In genomic region chr13:100581504-100581903, GRCh38 we compare ENCODE assay signal across 21 cellular contexts. TPM values are rescaled to one million over a fixed set of nuclear protein-coding genes. Genes with fewer than 3 reads are reported as not detected.
DNase-seq lines count a peak whose midpoint lies in the region; ATAC-seq and TF ChIP-seq lines count a peak whose summit lies in the region.
"Had no signal": no experiment of that assay in that cellular context is flagged by ENCODE, and none has a peak within 500 bp of the region (broad histone marks: within the 10 kb centered on the region; RNA-seq: fewer than 3 reads in every experiment).

No MANE protein-coding gene starts in this region.

- DNase-seq in activated CD4-positive, alpha-beta T cell treated with anti-CD3 and anti-CD28 coated beads for 36 hours = no peak
- DNase-seq in activated CD4-positive, alpha-beta T cell treated with anti-CD3 and anti-CD28 coated beads, Interleukin-2, amount 50 U/mL, for 4 hours = no peak
- no peak for DNase-seq in activated naive CD8-positive, alpha-beta T cell treated with anti-CD3 and anti-CD28 coated beads, Interleukin-2, amount 50 U/mL, for 24 hours
- no peak for DNase-seq in natural killer cell treated with Interleukin-12 subunit alpha and Interleukin-12 subunit beta and Interleukin-15 and Interleukin-18, amount 100 ng/mL, for 72 hours (ENCODE audit: low spot score)
- DNase-seq in GM13977 (ENCODE audit: low spot score) = no peak
- DNase-seq: Calu3; CD8-positive, alpha-beta memory T cell; DMS53; GDM1; GOT3; HCEC 1CT; MM.1S; NCI-H1048; NCI-H1417 treated with DMSO at 0.1 percent for 48 hours; NCI-H187; NCI-H446; NCI-H526 had no signal

- no peaks in the 10 kb centered on the region for H3K9me3 Mint-ChIP-seq in activated CD4-positive, alpha-beta T cell treated with anti-CD3 and anti-CD28 coated beads for 36 hours (ENCODE audit: low read depth)
- H3K9me3 Mint-ChIP-seq in activated naive CD8-positive, alpha-beta T cell (ENCODE audit: low read depth) = no peaks in the 10 kb centered on the region
- H3K9me3 Mint-ChIP-seq in activated naive CD8-positive, alpha-beta T cell treated with anti-CD3 and anti-CD28 coated beads, Interleukin-2, amount 50 U/mL, for 24 hours = no peaks in the 10 kb centered on the region
- H3K9me3 Mint-ChIP-seq in activated T-helper 17 cell treated with anti-CD3 and anti-CD28 coated beads, Interleukin-2, amount 50 U/mL, for 72 hours = peaks cover 4% of the 10 kb centered on the region
- H3K9me3 Mint-ChIP-seq in natural killer cell treated with Interleukin-12 subunit alpha and Interleukin-12 subunit beta and Interleukin-15 and Interleukin-18, amount 100 ng/mL, for 72 hours = no peaks in the 10 kb centered on the region
- H3K9me3 Mint-ChIP-seq: CD8-positive, alpha-beta memory T cell had no signal

- in situ Hi-C loops in GM13977 (cut with MboI; ENCODE audit: low pct_unique_long_range_greater_than_20kb, low sequenced_read_pairs, unreplicated experiment) = loop anchor here (25.0 kb wide), 1 partner anchor 531 kb away; no protein-coding TSS in a partner anchor

- no peak overlapping the region for H3K27ac Mint-ChIP-seq in activated CD4-positive, alpha-beta T cell treated with anti-CD3 and anti-CD28 coated beads for 36 hours
- peak overlapping the region; percentile 30 for H3K27ac Mint-ChIP-seq in activated naive CD8-positive, alpha-beta T cell
- no peak overlapping the region for H3K27ac Mint-ChIP-seq in activated naive CD8-positive, alpha-beta T cell treated with anti-CD3 and anti-CD28 coated beads, Interleukin-2, amount 50 U/mL, for 24 hours
- peak overlapping the region; percentile 34 for H3K27ac Mint-ChIP-seq in activated T-helper 17 cell treated with anti-CD3 and anti-CD28 coated beads, Interleukin-2, amount 50 U/mL, for 72 hours
- peak overlapping the region in 1 of 2 donors; percentile 68 for H3K27ac Mint-ChIP-seq in natural killer cell treated with Interleukin-12 subunit alpha and Interleukin-12 subunit beta and Interleukin-15 and Interleukin-18, amount 100 ng/mL, for 72 hours

- POLR2A ChIA-PET in activated CD4-positive, alpha-beta T cell treated with anti-CD3 and anti-CD28 coated beads for 36 hours (lab: Charles Lee) = no interaction called here

- peak; percentile 60 for ATAC-seq in activated CD4-positive, alpha-beta T cell treated with anti-CD3 and anti-CD28 coated beads for 36 hours
- ATAC-seq in activated naive CD8-positive, alpha-beta T cell treated with anti-CD3 and anti-CD28 coated beads, Interleukin-2, amount 50 U/mL, for 24 hours = no peak
- peak; percentile 75 for ATAC-seq in activated T-helper 17 cell treated with anti-CD3 and anti-CD28 coated beads, Interleukin-2, amount 50 U/mL, for 72 hours (replicated peaks)
- ATAC-seq in natural killer cell treated with Interleukin-12 subunit alpha and Interleukin-12 subunit beta and Interleukin-15 and Interleukin-18, amount 100 ng/mL, for 72 hours = peak; percentile 48 to 60
- ATAC-seq in HG02840 (IDR thresholded peaks at IDR 0.05; ENCODE audit: low FRiP score, unreplicated experiment) = no peak
- ATAC-seq: HepG2 had no signal

- H3K4me3 Mint-ChIP-seq in activated CD4-positive, alpha-beta T cell treated with anti-CD3 and anti-CD28 coated beads for 36 hours = no peak overlapping the region
- no peak overlapping the region for H3K4me3 Mint-ChIP-seq in activated naive CD8-positive, alpha-beta T cell
- no peak overlapping the region for H3K4me3 Mint-ChIP-seq in activated naive CD8-positive, alpha-beta T cell treated with anti-CD3 and anti-CD28 coated beads, Interleukin-2, amount 50 U/mL, for 24 hours
- H3K4me3 Mint-ChIP-seq in activated T-helper 17 cell treated with anti-CD3 and anti-CD28 coated beads, Interleukin-2, amount 50 U/mL, for 72 hours = peak overlapping the region; percentile 11
- H3K4me3 Mint-ChIP-seq in natural killer cell treated with Interleukin-12 subunit alpha and Interleukin-12 subunit beta and Interleukin-15 and Interleukin-18, amount 100 ng/mL, for 72 hours = peak overlapping the region; percentile 50
- H3K4me3 Mint-ChIP-seq: CD8-positive, alpha-beta memory T cell had no signal

- intact Hi-C loops in activated CD4-positive, alpha-beta T cell treated with anti-CD3 and anti-CD28 coated beads for 36 hours (cut with DNase I, micrococcal nuclease) = no loop called here

- TF ChIP-seq CTCF in GM13977 (IDR thresholded peaks at IDR 0.05; ENCODE audit: extremely low read depth, insufficient read depth, missing control alignments) = no peak

- peaks cover 9% of the 10 kb centered on the region for H3K36me3 Mint-ChIP-seq in activated CD4-positive, alpha-beta T cell treated with anti-CD3 and anti-CD28 coated beads for 36 hours (ENCODE audit: low read depth)
- peaks cover under 1% of the 10 kb centered on the region for H3K36me3 Mint-ChIP-seq in activated naive CD8-positive, alpha-beta T cell
- peaks cover 2% of the 10 kb centered on the region for H3K36me3 Mint-ChIP-seq in activated naive CD8-positive, alpha-beta T cell treated with anti-CD3 and anti-CD28 coated beads, Interleukin-2, amount 50 U/mL, for 24 hours (ENCODE audit: low read depth)
- H3K36me3 Mint-ChIP-seq in activated T-helper 17 cell treated with anti-CD3 and anti-CD28 coated beads, Interleukin-2, amount 50 U/mL, for 72 hours (ENCODE audit: low read depth) = peaks cover 4% of the 10 kb centered on the region
- peaks cover 10% of the 10 kb centered on the region for H3K36me3 Mint-ChIP-seq in natural killer cell treated with Interleukin-12 subunit alpha and Interleukin-12 subunit beta and Interleukin-15 and Interleukin-18, amount 100 ng/mL, for 72 hours

- CTCF ChIA-PET in activated CD4-positive, alpha-beta T cell treated with anti-CD3 and anti-CD28 coated beads for 36 hours (lab: Charles Lee) = interaction anchor here (12.5 kb wide), 1 partner anchor 8 kb away, joined by 94 read pairs; no protein-coding TSS in a partner anchor

- H3K27me3 Mint-ChIP-seq in activated CD4-positive, alpha-beta T cell treated with anti-CD3 and anti-CD28 coated beads for 36 hours = no peaks in the 10 kb centered on the region
- H3K27me3 Mint-ChIP-seq in activated naive CD8-positive, alpha-beta T cell = no peaks in the 10 kb centered on the region
- H3K27me3 Mint-ChIP-seq in activated naive CD8-positive, alpha-beta T cell treated with anti-CD3 and anti-CD28 coated beads, Interleukin-2, amount 50 U/mL, for 24 hours = no peaks in the 10 kb centered on the region
- H3K27me3 Mint-ChIP-seq in activated T-helper 17 cell treated with anti-CD3 and anti-CD28 coated beads, Interleukin-2, amount 50 U/mL, for 72 hours = no peaks in the 10 kb centered on the region
- H3K27me3 Mint-ChIP-seq in natural killer cell treated with Interleukin-12 subunit alpha and Interleukin-12 subunit beta and Interleukin-15 and Interleukin-18, amount 100 ng/mL, for 72 hours = no peaks in the 10 kb centered on the region
- H3K27me3 Mint-ChIP-seq: CD8-positive, alpha-beta memory T cell had no signal

- H3K4me1 Mint-ChIP-seq in activated CD4-positive, alpha-beta T cell treated with anti-CD3 and anti-CD28 coated beads for 36 hours = peaks cover 21% of the 10 kb centered on the region
- peaks cover 49% of the 10 kb centered on the region for H3K4me1 Mint-ChIP-seq in activated naive CD8-positive, alpha-beta T cell (ENCODE audit: low read depth)
- peaks cover 29% of the 10 kb centered on the region for H3K4me1 Mint-ChIP-seq in activated naive CD8-positive, alpha-beta T cell treated with anti-CD3 and anti-CD28 coated beads, Interleukin-2, amount 50 U/mL, for 24 hours
- peaks cover 29% of the 10 kb centered on the region for H3K4me1 Mint-ChIP-seq in activated T-helper 17 cell treated with anti-CD3 and anti-CD28 coated beads, Interleukin-2, amount 50 U/mL, for 72 hours
- H3K4me1 Mint-ChIP-seq in natural killer cell treated with Interleukin-12 subunit alpha and Interleukin-12 subunit beta and Interleukin-15 and Interleukin-18, amount 100 ng/mL, for 72 hours (ENCODE audit: low read depth in 2 of 2) = peaks cover 23 to 27% of the 10 kb centered on the region in 2 donors

RNA-seq across cellular contexts. Expression of gene GGACT, which starts 7.1 kb away (rescaled TPM):
- total RNA-seq in activated CD4-positive, alpha-beta T cell treated with anti-CD3 and anti-CD28 coated beads for 36 hours = 1 to 10 TPM; 6.8 to 7.0 TPM
- total RNA-seq in activated T-helper 17 cell treated with anti-CD3 and anti-CD28 coated beads, Interleukin-2, amount 50 U/mL, for 72 hours = 1 to 10 TPM; 1.2 to 1.7 TPM
- 1 to 10 TPM; 4.2 to 7.7 TPM for total RNA-seq in natural killer cell treated with Interleukin-12 subunit alpha and Interleukin-12 subunit beta and Interleukin-15 and Interleukin-18, amount 100 ng/mL, for 72 hours

Comparison
In these comparisons a context has a peak if more than half of its experiments do, and no peak if none do; other contexts are left out.
1. H3K27ac Mint-ChIP-seq: peak in activated naive CD8-positive, alpha-beta T cell (single experiment) and activated T-helper 17 cell treated with anti-CD3 and anti-CD28 coated beads, Interleukin-2, amount 50 U/mL, for 72 hours (single experiment); none in activated CD4-positive, alpha-beta T cell treated with anti-CD3 and anti-CD28 coated beads for 36 hours (single experiment) and activated naive CD8-positive, alpha-beta T cell treated with anti-CD3 and anti-CD28 coated beads, Interleukin-2, amount 50 U/mL, for 24 hours (single experiment).
2. ATAC-seq: peak in activated CD4-positive, alpha-beta T cell treated with anti-CD3 and anti-CD28 coated beads for 36 hours (single experiment), activated T-helper 17 cell treated with anti-CD3 and anti-CD28 coated beads, Interleukin-2, amount 50 U/mL, for 72 hours (single experiment) and natural killer cell treated with Interleukin-12 subunit alpha and Interleukin-12 subunit beta and Interleukin-15 and Interleukin-18, amount 100 ng/mL, for 72 hours (2 of 2); none in activated naive CD8-positive, alpha-beta T cell treated with anti-CD3 and anti-CD28 coated beads, Interleukin-2, amount 50 U/mL, for 24 hours (single experiment) and HG02840 (single experiment).
3. H3K4me3 Mint-ChIP-seq: peak in activated T-helper 17 cell treated with anti-CD3 and anti-CD28 coated beads, Interleukin-2, amount 50 U/mL, for 72 hours (single experiment) and natural killer cell treated with Interleukin-12 subunit alpha and Interleukin-12 subunit beta and Interleukin-15 and Interleukin-18, amount 100 ng/mL, for 72 hours (single experiment); none in activated CD4-positive, alpha-beta T cell treated with anti-CD3 and anti-CD28 coated beads for 36 hours (single experiment), activated naive CD8-positive, alpha-beta T cell (single experiment) and activated naive CD8-positive, alpha-beta T cell treated with anti-CD3 and anti-CD28 coated beads, Interleukin-2, amount 50 U/mL, for 24 hours (single experiment).